In genomic region chr3:126253072-126253471, GRCh38 we compare ENCODE assay signal across 30 cellular contexts.
"Had no signal": no experiment of that assay in that cellular context is flagged by ENCODE, and none has a peak within 500 bp of the region (broad histone marks: within the 10 kb centered on the region; RNA-seq: fewer than 3 reads in every experiment).

No MANE protein-coding gene starts in this region.

- H3K4me2 ChIP-seq: smooth muscle cell had no signal

- H3K4me1 ChIP-seq: pancreas, prostate gland, right atrium auricular region, spleen, suprapubic skin, testis, tibial artery, upper lobe of left lung had no signal

- H3K36me3 ChIP-seq: neutrophil, pancreas, prostate gland, right atrium auricular region, spleen, suprapubic skin, tibial artery, upper lobe of left lung had no signal

- H3K27me3 ChIP-seq: pancreas, right atrium auricular region, spleen, suprapubic skin, testis, tibial artery, upper lobe of left lung had no signal

- ATAC-seq: naive thymus-derived CD8-positive, alpha-beta T cell; natural killer cell treated with Interleukin-12 subunit alpha and Interleukin-12 subunit beta and Interleukin-15 and Interleukin-18, amount 100 ng/mL, for 72 hours; pancreas; sciatic nerve; stimulated activated memory B cell treated with anti-CD40 and anti-IgM and Interleukin-4, amounts not matched to agents 10 μg/mL and 1 μg/mL and 100 μg/mL, for 72 hours; stimulated activated naive CD8-positive, alpha-beta T cell treated with anti-CD3 and anti-CD28 coated beads, Interleukin-15, amount 100 ng/mL, for 72 hours; stimulated activated naive CD8-positive, alpha-beta T cell treated with anti-CD3 and anti-CD28 coated beads, Interleukin-15, Interleukin-2, amounts not matched to agents 100 U/mL and 50 U/mL, for 24 hours had no signal

- H3K9me3 ChIP-seq: neutrophil, pancreas, prostate gland, right atrium auricular region, spleen, suprapubic skin, testis, tibial artery, upper lobe of left lung had no signal

- FAIRE-seq: pancreas, urothelium cell line had no signal

- H3K27ac ChIP-seq: neutrophil, pancreas, prostate gland, right atrium auricular region, skin epidermis, spleen, suprapubic skin, testis, tibial artery, upper lobe of left lung had no signal

- H3K4me3 ChIP-seq: pancreas, prostate gland, right atrium auricular region, skin epidermis, smooth muscle cell, spleen, suprapubic skin, testis, tibial artery, upper lobe of left lung had no signal

- DNase-seq: naive B cell; naive thymus-derived CD8-positive, alpha-beta T cell; nephron progenitor cell; nucleus accumbens; pancreas; retina; spleen; stimulated activated CD4-positive, alpha-beta T cell treated with anti-CD3 and anti-CD28 coated beads, Interleukin-12 subunit alpha, Interleukin-12 subunit beta, amount 100 ng/mL, for 4 hours; stimulated activated CD4-positive, alpha-beta T cell treated with anti-CD3 and anti-CD28 coated beads, Interleukin-1b, Interleukin-23, amount 100 ng/mL, for 48 hours; stimulated activated CD4-positive, alpha-beta T cell treated with anti-CD3 and anti-CD28 coated beads, Interleukin-4, amount 100 ng/mL, for 1 hour; stimulated activated CD4-positive, alpha-beta T cell treated with anti-CD3 and anti-CD28 coated beads, Interleukin-4, amount 100 ng/mL, for 4 hours; stimulated activated CD8-positive, alpha-beta memory T cell treated with anti-CD3 and anti-CD28 coated beads, Interleukin-4, amount 100 ng/mL, for 48 hours; stimulated activated naive CD4-positive, alpha-beta T cell; stimulated activated naive CD8-positive, alpha-beta T cell treated with anti-CD3 and anti-CD28 coated beads, Interleukin-15, amount 100 ng/mL, for 72 hours; stimulated activated naive CD8-positive, alpha-beta T cell treated with anti-CD3 and anti-CD28 coated beads, Interleukin-15, Interleukin-2, amounts not matched to agents 100 U/mL and 50 U/mL, for 24 hours; substantia nigra; testis; tibial artery; trophoblast cell; upper lobe of left lung had no signal
